Comparison of ENCODE assay signal across 1 cellular context in genomic region chrX:43861750-43862149, GRCh38.
TF ChIP-seq lines count a peak whose summit lies in the region.

No MANE protein-coding gene starts in this region.

TF ChIP-seq in A549, 52 proteins besides CTCF, POLR2A, EP300 and RAD21 (continued from another document):
- no peak for TF ChIP-seq REST (IDR thresholded peaks at IDR 0.05)
- TF ChIP-seq NPAS2 (CRISPR knock-in tag; IDR thresholded peaks at IDR 0.05; ENCODE audit: borderline replicate concordance) = no peak
- TF ChIP-seq RCOR1 (IDR thresholded peaks at IDR 0.05; ENCODE audit: low read depth, low read length) = no peak
- TF ChIP-seq KDM1A (IDR thresholded peaks at IDR 0.05; ENCODE audit: low read depth) = no peak
- no peak for TF ChIP-seq HMGXB4 (CRISPR knock-in tag; IDR thresholded peaks at IDR 0.05; ENCODE audit: borderline replicate concordance)
- TF ChIP-seq ZFP36 (IDR thresholded peaks at IDR 0.05; ENCODE audit: borderline replicate concordance, partially characterized antibody) = no peak
- TF ChIP-seq RFX5 (IDR thresholded peaks at IDR 0.05) = no peak
- TF ChIP-seq CHD4 (IDR thresholded peaks at IDR 0.05; ENCODE audit: borderline replicate concordance) = no peak
- no peak for TF ChIP-seq NFE2L2 (conservative IDR thresholded peaks at IDR 0.05; ENCODE audit: low read length)
- no peak for TF ChIP-seq BHLHE40 (IDR thresholded peaks at IDR 0.05; ENCODE audit: low read depth, low read length)
- TF ChIP-seq MAFK (IDR thresholded peaks at IDR 0.05; ENCODE audit: partially characterized antibody) = no peak
- TF ChIP-seq FOSB (CRISPR knock-in tag; IDR thresholded peaks at IDR 0.05) = no peak
- no peak for TF ChIP-seq ZC3H11A (IDR thresholded peaks at IDR 0.05)
